18 cellular contexts compared by ENCODE assay signal in the genomic region with DNA sequence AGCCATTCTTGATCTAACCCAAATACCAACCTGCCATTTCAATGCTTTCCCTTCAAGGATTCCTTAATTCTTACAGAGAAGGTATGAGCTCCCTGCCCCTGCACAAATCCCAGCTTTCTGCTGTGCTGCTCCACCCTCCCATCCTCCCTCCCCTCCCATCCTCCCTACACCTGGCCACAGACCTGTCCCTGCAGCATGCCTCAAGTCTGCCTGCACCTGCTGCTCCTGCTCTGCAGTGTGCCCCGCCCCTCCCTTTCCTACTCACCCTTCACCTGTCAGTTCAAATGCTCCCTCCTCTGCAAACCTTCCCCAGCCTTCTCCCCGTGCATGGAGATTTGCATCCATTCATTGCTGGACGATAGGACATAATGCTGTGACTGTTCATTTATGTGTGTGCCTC.
DNase-seq lines count a peak whose midpoint lies in the region; TF ChIP-seq lines count a peak whose summit lies in the region.
"Had no signal": no experiment of that assay in that cellular context is flagged by ENCODE, and none has a peak within 500 bp of the region (broad histone marks: within the 10 kb centered on the region; RNA-seq: fewer than 3 reads in every experiment).

No MANE protein-coding gene starts in this region.

- no peak overlapping the region for H3K9ac ChIP-seq in colonic mucosa (ENCODE audit: low read depth in 2 of 2, low read length in 2 of 2)
- H3K9ac ChIP-seq: BLaER1 treated with 17β-estradiol and CSF1 and Interleukin-3, amounts not matched to agents 10 nM and 100 nM had no signal

- no peaks in the 10 kb centered on the region for H3K27me3 Mint-ChIP-seq in type B pancreatic cell
- peaks cover 3% of the 10 kb centered on the region for H3K27me3 Mint-ChIP-seq in activated T-cell treated with anti-CD3 and anti-CD28 coated beads, Interleukin-2, amount 50 U/mL, for 24 hours

- no peaks in the 10 kb centered on the region for H3K4me1 ChIP-seq in colonic mucosa
- H3K4me1 ChIP-seq: BLaER1 treated with 17β-estradiol and CSF1 and Interleukin-3, amounts not matched to agents 10 nM and 100 nM had no signal

- no peaks in the 10 kb centered on the region for H3K27me3 ChIP-seq in colonic mucosa
- H3K27me3 ChIP-seq: BLaER1 treated with 17β-estradiol and CSF1 and Interleukin-3, amounts not matched to agents 10 nM and 100 nM; foreskin keratinocyte had no signal

- DNase-seq in NCI-H1436 (lab: John Stamatoyannopoulos, UW) = peak; percentile 34
- no peak for DNase-seq in NCI-H1436 treated with DMSO at 0.1 percent for 48 hours (lab: John Stamatoyannopoulos, UW)
- DNase-seq in NCI-H510A (lab: John Stamatoyannopoulos, UW) = peak; percentile 96
- peak; percentile 19 for DNase-seq in colonic mucosa
- no peak for DNase-seq in type B pancreatic cell (ENCODE audit: extremely low spot score, unreplicated experiment)
- no peak for DNase-seq in activated T-cell treated with anti-CD3 and anti-CD28 coated beads, Interleukin-2, amount 50 U/mL, for 24 hours
- no peak for DNase-seq in NCI-H1048 (lab: John Stamatoyannopoulos, UW)
- no peak for DNase-seq in GM19240 (ENCODE audit: insufficient read length, low spot score)
- DNase-seq: activated CD8-positive, alpha-beta memory T cell treated with anti-CD3 and anti-CD28 coated beads, Interleukin-2, amount 10 ng/mL, durations not matched to agents 7 days and 5 days; activated gamma-delta T cell; KBM-7; natural killer cell; stimulated activated naive CD4-positive, alpha-beta T cell; T-helper 2 cell had no signal

- intact Hi-C loops in colonic mucosa (cut with DNase I) = loop anchor here (2.0 kb wide), 1 partner anchor 68 kb away; no protein-coding TSS in a partner anchor

- peak overlapping the region; percentile 41 for H3K27ac Mint-ChIP-seq in type B pancreatic cell
- H3K27ac Mint-ChIP-seq in activated T-cell treated with anti-CD3 and anti-CD28 coated beads, Interleukin-2, amount 50 U/mL, for 24 hours = no peak overlapping the region
- H3K27ac Mint-ChIP-seq: activated CD8-positive, alpha-beta memory T cell treated with anti-CD3 and anti-CD28 coated beads, Interleukin-2, amount 10 ng/mL, durations not matched to agents 7 days and 5 days; natural killer cell had no signal

- peaks cover 20% of the 10 kb centered on the region for H3K4me1 Mint-ChIP-seq in type B pancreatic cell (ENCODE audit: unreplicated experiment)
- H3K4me1 Mint-ChIP-seq in activated T-cell treated with anti-CD3 and anti-CD28 coated beads, Interleukin-2, amount 50 U/mL, for 24 hours (ENCODE audit: low read depth) = no peaks in the 10 kb centered on the region
- H3K4me1 Mint-ChIP-seq: activated CD8-positive, alpha-beta memory T cell treated with anti-CD3 and anti-CD28 coated beads, Interleukin-2, amount 10 ng/mL, durations not matched to agents 7 days and 5 days; natural killer cell had no signal

- no peak overlapping the region for H3K27ac ChIP-seq in colonic mucosa
- H3K27ac ChIP-seq: 22Rv1; BLaER1 treated with 17β-estradiol and CSF1 and Interleukin-3, amounts not matched to agents 10 nM and 100 nM; foreskin keratinocyte had no signal

- H3K9me3 Mint-ChIP-seq in type B pancreatic cell = no peaks in the 10 kb centered on the region
- no peaks in the 10 kb centered on the region for H3K9me3 Mint-ChIP-seq in activated T-cell treated with anti-CD3 and anti-CD28 coated beads, Interleukin-2, amount 50 U/mL, for 24 hours
- H3K9me3 Mint-ChIP-seq: natural killer cell had no signal

- H3K4me3 Mint-ChIP-seq in type B pancreatic cell = peak overlapping the region; percentile 9
- H3K4me3 Mint-ChIP-seq in activated T-cell treated with anti-CD3 and anti-CD28 coated beads, Interleukin-2, amount 50 U/mL, for 24 hours = no peak overlapping the region
- H3K4me3 Mint-ChIP-seq: activated CD8-positive, alpha-beta memory T cell treated with anti-CD3 and anti-CD28 coated beads, Interleukin-2, amount 10 ng/mL, durations not matched to agents 7 days and 5 days; natural killer cell had no signal

- no peaks in the 10 kb centered on the region for H3K9me3 ChIP-seq in colonic mucosa
- H3K9me3 ChIP-seq: BLaER1 treated with 17β-estradiol and CSF1 and Interleukin-3, amounts not matched to agents 10 nM and 100 nM had no signal

- H3K4me3 ChIP-seq in colonic mucosa = no peak overlapping the region
- H3K4me3 ChIP-seq: BLaER1 treated with 17β-estradiol and CSF1 and Interleukin-3, amounts not matched to agents 10 nM and 100 nM; lung had no signal

- H3K36me3 Mint-ChIP-seq in type B pancreatic cell = peaks cover 12% of the 10 kb centered on the region
- no peaks in the 10 kb centered on the region for H3K36me3 Mint-ChIP-seq in activated T-cell treated with anti-CD3 and anti-CD28 coated beads, Interleukin-2, amount 50 U/mL, for 24 hours (ENCODE audit: low read depth)
- H3K36me3 Mint-ChIP-seq: activated CD8-positive, alpha-beta memory T cell treated with anti-CD3 and anti-CD28 coated beads, Interleukin-2, amount 10 ng/mL, durations not matched to agents 7 days and 5 days; natural killer cell had no signal

- H3K36me3 ChIP-seq in colonic mucosa = no peaks in the 10 kb centered on the region
- H3K36me3 ChIP-seq: BLaER1 treated with 17β-estradiol and CSF1 and Interleukin-3, amounts not matched to agents 10 nM and 100 nM had no signal

- TF ChIP-seq CTCF in colonic mucosa (IDR thresholded peaks at IDR 0.05) (no peak), type B pancreatic cell (conservative IDR thresholded peaks at IDR 0.05) (no peak)

Comparison
In these comparisons a context has a peak if more than half of its experiments do, and no peak if none do; other contexts are left out.
1. DNase-seq: peak in NCI-H1436 (single experiment), NCI-H510A (single experiment) and colonic mucosa (single experiment); none in NCI-H1436 treated with DMSO at 0.1 percent for 48 hours (single experiment), type B pancreatic cell (single experiment), activated T-cell treated with anti-CD3 and anti-CD28 coated beads, Interleukin-2, amount 50 U/mL, for 24 hours (single experiment), NCI-H1048 (single experiment) and GM19240 (single experiment).